Comparison of ENCODE assay signal across 10 cellular contexts in the genomic region with DNA sequence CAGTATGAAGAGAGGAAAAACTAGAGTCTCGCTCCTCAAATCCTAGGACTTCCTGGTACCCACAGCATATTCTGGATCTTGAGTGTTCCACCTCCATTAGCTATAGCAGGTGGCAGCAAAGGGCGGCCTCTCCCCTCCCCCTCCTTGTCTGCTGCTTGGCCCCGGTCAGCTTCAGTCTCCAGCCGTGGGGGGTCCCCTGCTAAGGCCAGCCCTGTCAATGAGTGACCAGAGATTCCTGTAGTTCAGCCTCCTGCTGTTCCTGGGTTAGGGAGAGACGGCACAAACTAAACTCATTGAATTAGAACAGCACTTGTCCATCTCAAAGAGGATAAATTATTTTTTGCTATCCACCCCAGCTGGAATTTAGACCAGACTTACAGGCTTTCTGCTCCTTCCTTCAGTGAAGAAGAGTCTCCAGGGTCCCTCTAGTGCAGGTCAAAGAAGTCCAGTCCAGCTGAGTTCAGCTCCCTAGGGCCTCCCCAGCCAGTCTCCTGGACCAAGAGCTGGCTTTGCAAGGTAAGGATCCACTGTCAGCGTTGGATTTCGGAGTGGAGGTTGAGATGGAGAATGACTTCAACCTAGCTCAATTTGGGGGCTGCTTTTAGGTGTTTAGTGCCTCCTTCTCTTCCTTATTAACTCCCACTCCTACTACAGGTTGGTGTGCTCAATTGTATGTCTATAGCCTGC. TPM values are rescaled to one million over a fixed set of nuclear protein-coding genes. Genes with fewer than 3 reads are reported as not detected.
A peak's percentile ranks its signal among the peaks of the same experiment; 100 is the strongest.
DNase-seq lines count a peak whose midpoint lies in the region; ATAC-seq and TF ChIP-seq lines count a peak whose summit lies in the region.
"Had no signal": no experiment of that assay in that cellular context is flagged by ENCODE, and none has a peak within 500 bp of the region (broad histone marks: within the 10 kb centered on the region; RNA-seq: fewer than 3 reads in every experiment).

No MANE protein-coding gene starts in this region.

- H3K27me3 Mint-ChIP-seq in chondrocyte (ENCODE audit: low read depth) = no peaks in the 10 kb centered on the region
- H3K27me3 Mint-ChIP-seq in H9 (ENCODE audit: low read depth) = peaks cover 82% of the 10 kb centered on the region

- no peak overlapping the region for H4K5ac ChIP-seq in H9 (ENCODE audit: insufficient read length, low read depth, low read length)

- no peak overlapping the region for H2BK20ac ChIP-seq in H9 (ENCODE audit: low read depth, low read length, poor library complexity, severe bottlenecking)

- no peak overlapping the region for H3K23ac ChIP-seq in H9 (ENCODE audit: insufficient read length, low read depth, low read length)

- peaks cover 16% of the 10 kb centered on the region for H3K23me2 ChIP-seq in H9 (ENCODE audit: insufficient read length, low read depth, low read length, poor library complexity, severe bottlenecking)

- H3K36me3 ChIP-seq in lung (ENCODE audit: control insufficient read depth in 2 of 2, insufficient read depth in 2 of 2, low read length in 2 of 2) (peaks cover 7 to 12% of the 10 kb centered on the region in 2 donors), stomach smooth muscle (ENCODE audit: control insufficient read depth in 2 of 2, insufficient read depth in 2 of 2, low read length in 2 of 2) (peaks cover 7 to 12% of the 10 kb centered on the region in 2 donors)

- H3K9me3 ChIP-seq in lung (ENCODE audit: control insufficient read depth in 2 of 2, insufficient read depth in 1 of 2, low read length in 1 of 2) = no peaks in the 10 kb centered on the region
- no peaks in the 10 kb centered on the region for H3K9me3 ChIP-seq in stomach smooth muscle (ENCODE audit: control insufficient read depth in 2 of 2, low read length in 2 of 2)
- H3K9me3 ChIP-seq in H9 (ENCODE audit: control insufficient read depth, low read depth, low read length) = no peaks in the 10 kb centered on the region
- H3K9me3 ChIP-seq: SJSA1 had no signal

- H3T11ph ChIP-seq in H9 (ENCODE audit: low read length) = no peak overlapping the region

- H3K36me3 Mint-ChIP-seq in chondrocyte (ENCODE audit: low read depth) = peaks cover 15% of the 10 kb centered on the region
- peaks cover 7 to 15% (median 10%) of the 10 kb centered on the region in 3 experiments for H3K36me3 Mint-ChIP-seq in H9 (ENCODE audit: insufficient read depth in 1 of 3, low read depth in 3 of 3)

- peak overlapping the region; percentile 36 to 40 for H3K9ac ChIP-seq in stomach smooth muscle (ENCODE audit: low read length in 2 of 2)
- no peak overlapping the region for H3K9ac ChIP-seq in H9 (ENCODE audit: extremely low read depth, insufficient read length, low read length)

- H2BK120ac ChIP-seq in H9 (ENCODE audit: low read depth, low read length, poor library complexity, severe bottlenecking) = no peak overlapping the region

- 81 to 89% methylated on average over 7 of the region's 7 CpGs for WGBS in lung, 2 donors
- WGBS in H9 (ENCODE audit: extremely low coverage, insufficient read length, low lambda C conversion rate) = no CpG with 5 or more reads among the region's 7 CpGs

- H3K4me3 ChIP-seq in lung (no peak overlapping the region), stomach smooth muscle (ENCODE audit: low read length in 2 of 2) (peak overlapping the region; percentile 14 to 49)
- H3K4me3 ChIP-seq: SJSA1 had no signal

- H3K4ac ChIP-seq in H9 (ENCODE audit: low read depth, low read length) = no peak overlapping the region

- no peak overlapping the region for H4K8ac ChIP-seq in H9 (replicated peaks; ENCODE audit: insufficient read length, low read depth, low read length)

- H3K27ac Mint-ChIP-seq in chondrocyte (ENCODE audit: unreplicated experiment) (peak overlapping the region; percentile 77), H9 (no peak overlapping the region)
- H3K27ac Mint-ChIP-seq: activated naive CD4-positive, alpha-beta T cell treated with anti-CD3 and anti-CD28 coated beads, Interleukin-2, amount 50 U/mL, for 72 hours had no signal

- H3K79me2 ChIP-seq in H9 (ENCODE audit: insufficient read depth, low read length) = no peaks in the 10 kb centered on the region

- CTCF ChIA-PET in HEK293T (lab: Yijun Ruan, JAX) = interaction anchor here (0.9 to 1.8 kb wide), 2 partner anchors 11 to 83 kb away, joined by 3 to 6 read pairs; no protein-coding TSS in a partner anchor

- H3K14ac ChIP-seq in H9 (ENCODE audit: insufficient read depth, low read length) = no peak overlapping the region

- POLR2A ChIA-PET in HEK293T (lab: Yijun Ruan, JAX) = interaction anchor here (1.1 to 4.1 kb wide), 4 partner anchors 15 to 53 kb away, joined by 3 to 28 read pairs (median 4); no protein-coding TSS in a partner anchor

- ATAC-seq in lung (ENCODE audit: insufficient read depth, low FRiP score) (no peak), GM19397 (IDR thresholded peaks at IDR 0.05; ENCODE audit: unreplicated experiment) (no peak), HG03457 (IDR thresholded peaks at IDR 0.05; ENCODE audit: unreplicated experiment) (no peak)
- ATAC-seq: activated naive CD4-positive, alpha-beta T cell treated with anti-CD3 and anti-CD28 coated beads, Interleukin-2, amount 50 U/mL, for 72 hours had no signal

- H3K79me1 ChIP-seq in H9 (ENCODE audit: insufficient read depth, low read depth, low read length, poor library complexity, severe bottlenecking) = no peaks in the 10 kb centered on the region

- H3K27ac ChIP-seq in lung (ENCODE audit: low read depth in 1 of 2, low read length in 1 of 2) = peak overlapping the region; percentile 20 to 70
- peak overlapping the region; percentile 84 for H3K27ac ChIP-seq in stomach smooth muscle (ENCODE audit: low read length)
- H3K27ac ChIP-seq in H9 (ENCODE audit: insufficient read length, low read depth, low read length) = no peak overlapping the region
- H3K27ac ChIP-seq: SJSA1 had no signal

- H3K4me2 ChIP-seq in H9 (ENCODE audit: insufficient read depth, insufficient read length, low read length) = no peak overlapping the region

- no peaks in the 10 kb centered on the region for H4K20me1 ChIP-seq in H9 (ENCODE audit: control insufficient read depth, insufficient read depth, insufficient read length)

- H3K18ac ChIP-seq in H9 (ENCODE audit: insufficient read length, low read depth, low read length) = no peak overlapping the region

- H3K9me3 Mint-ChIP-seq in chondrocyte (ENCODE audit: low read depth) (no peaks in the 10 kb centered on the region), H9 (peaks cover 0 to 6% of the 10 kb centered on the region in 2 experiments; a peak in 4 of 5 replicates)
- H3K9me3 Mint-ChIP-seq: activated naive CD4-positive, alpha-beta T cell treated with anti-CD3 and anti-CD28 coated beads, Interleukin-2, amount 50 U/mL, for 72 hours had no signal

- no peak overlapping the region for H2AFZ ChIP-seq in H9 (ENCODE audit: low read length)

- no peaks in the 10 kb centered on the region for H3K27me3 ChIP-seq in lung (ENCODE audit: control insufficient read depth, insufficient read depth)
- no peaks in the 10 kb centered on the region for H3K27me3 ChIP-seq in stomach smooth muscle (ENCODE audit: control insufficient read depth in 1 of 2, insufficient read depth in 2 of 2, low read length in 2 of 2)
- H3K27me3 ChIP-seq in H9 (ENCODE audit: insufficient read depth, low read length) = peaks cover 56% of the 10 kb centered on the region
- H3K27me3 ChIP-seq: SJSA1 had no signal

- peaks cover 60% of the 10 kb centered on the region for H3K4me1 Mint-ChIP-seq in chondrocyte (ENCODE audit: low read depth)
- peaks cover 34 to 44% of the 10 kb centered on the region in 2 experiments for H3K4me1 Mint-ChIP-seq in H9

- H2BK5ac ChIP-seq in H9 (ENCODE audit: insufficient read length, low read length) = no peak overlapping the region

- H4K91ac ChIP-seq in H9 (ENCODE audit: insufficient read length, low read depth, low read length) = no peak overlapping the region

- DNase-seq in HK-2 (ENCODE audit: unreplicated experiment) = peak; percentile 54
- peak; percentile 25 for DNase-seq in chondrocyte (ENCODE audit: low spot score)
- no peak for DNase-seq in lung (ENCODE audit: low spot score)
- DNase-seq in HEK293T (ENCODE audit: extremely low spot score) = no peak
- no peak for DNase-seq in H9

- TF ChIP-seq CTCF in chondrocyte (IDR thresholded peaks at IDR 0.05) (no peak), lung (IDR thresholded peaks at IDR 0.05; ENCODE audit: control extremely low read depth, extremely low read depth) (no peak), H9 (conservative IDR thresholded peaks at IDR 0.05) (no peak)

- H3K4me3 Mint-ChIP-seq in chondrocyte (ENCODE audit: unreplicated experiment) (peak overlapping the region; percentile 61), H9 (peak overlapping the region in 1 of 2 experiments; percentile 54; a peak in 2 of 5 replicates)

- no peak overlapping the region for H2BK12ac ChIP-seq in H9 (ENCODE audit: insufficient read length, low read depth, low read length)

- H2BK15ac ChIP-seq in H9 (ENCODE audit: low read depth, low read length) = no peak overlapping the region

- peaks cover 0 to 16% of the 10 kb centered on the region in 2 donors for H3K4me1 ChIP-seq in lung (ENCODE audit: control insufficient read depth in 2 of 2, insufficient read depth in 2 of 2, low read length in 2 of 2)
- H3K4me1 ChIP-seq in stomach smooth muscle (ENCODE audit: control insufficient read depth, insufficient read depth, low read length) = peaks cover 55% of the 10 kb centered on the region
- no peaks in the 10 kb centered on the region for H3K4me1 ChIP-seq in H9 (ENCODE audit: insufficient read depth, low read length)

- H3K56ac ChIP-seq in H9 (ENCODE audit: insufficient read length, low read depth, low read length) = no peak overlapping the region

- no peak overlapping the region for H2AK5ac ChIP-seq in H9 (ENCODE audit: insufficient read length, low read length)

TF ChIP-seq in HEK293T, 16 proteins besides CTCF, POLR2A, EP300 and RAD21 (continues in another document):
- no peak for TF ChIP-seq HDGF (IDR thresholded peaks at IDR 0.05; ENCODE audit: borderline replicate concordance)
- TF ChIP-seq CTBP1 (IDR thresholded peaks at IDR 0.05; ENCODE audit: borderline replicate concordance) = no peak
- TF ChIP-seq ARNT (IDR thresholded peaks at IDR 0.05) = no peak
- no peak for TF ChIP-seq ELF4 (IDR thresholded peaks at IDR 0.05)
- TF ChIP-seq SP1 (IDR thresholded peaks at IDR 0.05) = no peak
- TF ChIP-seq FOXM1 (IDR thresholded peaks at IDR 0.05; ENCODE audit: borderline replicate concordance) = no peak
- TF ChIP-seq ZNF384 (IDR thresholded peaks at IDR 0.05) = no peak
- no peak for TF ChIP-seq SUZ12 (IDR thresholded peaks at IDR 0.05)

RNA-seq across cellular contexts. Expression of a gene that starts 1.1 kb away (rescaled TPM):
- total RNA-seq in chondrocyte = 164 to 271 TPM (median 179 TPM) in 3 replicates
- total RNA-seq in lung = 10 to 100 TPM; 82.8 to 90.5 TPM
- polyA plus RNA-seq in lung = 10 to 100 TPM; 27.3 to 69.3 TPM
- 55.7 and 56.0 TPM in 2 replicates for total RNA-seq in H9 (2021)

RNA-seq across cellular contexts. Expression of a gene that starts 34.1 kb away (rescaled TPM):
- 233 to 265 TPM (median 240 TPM) in 3 replicates for total RNA-seq in chondrocyte
- total RNA-seq in lung = 100 to 1,000 TPM; 114 to 123 TPM
- 10 to 100 TPM; 72.4 to 97.6 TPM for polyA plus RNA-seq in lung
- total RNA-seq in H9 (2021) = 152 TPM in 2 replicates

RNA-seq across cellular contexts. Expression of a gene that starts 40.6 kb away (rescaled TPM):
- total RNA-seq in chondrocyte = 16.2 to 22.7 TPM (median 16.6 TPM) in 3 replicates
- 10 to 100 TPM; 27.2 to 32.9 TPM for total RNA-seq in lung
- 10 to 100 TPM; 15.3 to 21.7 TPM for polyA plus RNA-seq in lung
- total RNA-seq in H9 (2021) = 10.3 and 11.5 TPM in 2 replicates

Comparison
In these comparisons a context has a peak if more than half of its experiments do, and no peak if none do; other contexts are left out.
1. DNase-seq: peak in HK-2 (single experiment) and chondrocyte (single experiment); none in lung (single experiment), HEK293T (single experiment) and H9 (single experiment).